In genomic region chr16:60318486-60318885, GRCh38 we compare ENCODE assay signal across 20 cellular contexts.
DNase-seq lines count a peak whose midpoint lies in the region; ATAC-seq and TF ChIP-seq lines count a peak whose summit lies in the region.
"Had no signal": no experiment of that assay in that cellular context is flagged by ENCODE, and none has a peak within 500 bp of the region (broad histone marks: within the 10 kb centered on the region; RNA-seq: fewer than 3 reads in every experiment).

No MANE protein-coding gene starts in this region.

- H3K23ac ChIP-seq in neuronal stem cell (ENCODE audit: low read depth, low read length, poor library complexity): no peak overlapping the region

- intact Hi-C loops in left cardiac atrium (cut with DNase I): no loop called here

- H3K27me3 ChIP-seq in neuronal stem cell (ENCODE audit: control insufficient read depth in 3 of 3, insufficient read depth in 3 of 3, low read depth in 1 of 3, low read length in 3 of 3): no peaks in the 10 kb centered on the region
- H3K27me3 ChIP-seq: BE2C, BLaER1 had no signal

- H3K9me3 ChIP-seq in neuronal stem cell (replicated peaks in 1 of 2; ENCODE audit: control insufficient read depth in 2 of 2, insufficient read depth in 1 of 2, low read depth in 1 of 2, low read length in 2 of 2): no peaks in the 10 kb centered on the region
- H3K9me3 ChIP-seq: BLaER1, Caco-2 had no signal

- peak overlapping the region; percentile 83 for H3K18ac ChIP-seq in neuronal stem cell (ENCODE audit: low read length)

- H3K4ac ChIP-seq in neuronal stem cell (ENCODE audit: low read length): no peak overlapping the region

- no peak overlapping the region for H2BK15ac ChIP-seq in neuronal stem cell (ENCODE audit: low read length)

- H2AFZ ChIP-seq in neuronal stem cell (ENCODE audit: low read length): no peak overlapping the region

- no peak overlapping the region for H4K91ac ChIP-seq in neuronal stem cell (ENCODE audit: low read depth, low read length, poor library complexity)

- peak; percentile 64 for DNase-seq in COLO829 (ENCODE audit: low spot score)
- peak; percentile 32 for DNase-seq in M059J (ENCODE audit: low read depth)
- peak; percentile 6 for DNase-seq in epithelial cell of esophagus (ENCODE audit: low read depth)
- DNase-seq in neuronal stem cell (ENCODE audit: low spot score): no peak
- no peak for DNase-seq in germinal center (ENCODE audit: low spot score)
- no peak for DNase-seq in middle frontal gyrus (ENCODE audit: extremely low spot score, low spot score)
- no peak for DNase-seq in left cardiac atrium
- DNase-seq: 8988T; ACHN; BE2C; C1 segment of cervical spinal cord; Caco-2; Calu3; CD4-positive, alpha-beta memory T cell; CD4-positive, CD25-positive, alpha-beta regulatory T cell; CD8-positive, alpha-beta memory T cell; DMS79 treated with DMSO at 0.1 percent for 48 hours; GF-D8 had no signal

- no peak overlapping the region for H3K9ac ChIP-seq in neuronal stem cell (ENCODE audit: low read depth, low read length, poor library complexity)
- H3K9ac ChIP-seq: BLaER1 had no signal

- no peak overlapping the region for H2BK5ac ChIP-seq in neuronal stem cell (ENCODE audit: low read length)

- no peak overlapping the region for H4K8ac ChIP-seq in neuronal stem cell (ENCODE audit: low read depth, low read length)

- H2BK120ac ChIP-seq in neuronal stem cell (ENCODE audit: low read depth, low read length): no peak overlapping the region

- peaks cover 0 to 2% of the 10 kb centered on the region in 2 donors for H3K4me1 ChIP-seq in neuronal stem cell (ENCODE audit: control insufficient read depth in 2 of 2, insufficient read depth in 1 of 2, low read depth in 1 of 2, low read length in 2 of 2)
- H3K4me1 ChIP-seq: BE2C, BLaER1, Caco-2 had no signal

- H2AK5ac ChIP-seq in neuronal stem cell (ENCODE audit: low read depth, low read length): no peak overlapping the region

- H3K4me2 ChIP-seq in neuronal stem cell (ENCODE audit: insufficient read depth, low read length, poor library complexity, severe bottlenecking): no peak overlapping the region
- H3K4me2 ChIP-seq: BLaER1 had no signal

- no peaks in the 10 kb centered on the region for H3K79me1 ChIP-seq in neuronal stem cell (ENCODE audit: low read depth, low read length)

- H2BK12ac ChIP-seq in neuronal stem cell (ENCODE audit: low read length): peak overlapping the region; percentile 73

- no peak for ATAC-seq in left cardiac atrium
- no peak for ATAC-seq in HG03460 (IDR thresholded peaks at IDR 0.05; ENCODE audit: unreplicated experiment)

- no peak for TF ChIP-seq CTCF in epithelial cell of esophagus (IDR thresholded peaks at IDR 0.05; ENCODE audit: insufficient read depth, low read depth, low read length, missing control alignments)

- H3K27ac ChIP-seq in neuronal stem cell (replicated peaks; ENCODE audit: low read length): no peak overlapping the region
- H3K27ac ChIP-seq: BLaER1 had no signal

- no peaks in the 10 kb centered on the region for H3K36me3 ChIP-seq in neuronal stem cell (replicated peaks in 1 of 2; ENCODE audit: control insufficient read depth in 2 of 2, insufficient read depth in 2 of 2, low read length in 2 of 2)
- H3K36me3 ChIP-seq: BE2C, BLaER1 had no signal

- H3K14ac ChIP-seq in neuronal stem cell (ENCODE audit: low read length): no peak overlapping the region

- H3K4me3 ChIP-seq in epithelial cell of esophagus (ENCODE audit: low read length): no peak overlapping the region
- H3K4me3 ChIP-seq in neuronal stem cell (ENCODE audit: low read length in 2 of 2): no peak overlapping the region
- H3K4me3 ChIP-seq: BLaER1 had no signal

- no CpG with 5 or more reads among the region's 2 CpGs for WGBS in neuronal stem cell (ENCODE audit: extremely low coverage in 2 of 2, insufficient read length in 2 of 2, insufficient replicate concordance in 1 of 2), 2 donors

Comparison
In these comparisons a context has a peak if more than half of its experiments do, and no peak if none do; other contexts are left out.
1. DNase-seq: peak in COLO829 (single experiment), M059J (single experiment) and epithelial cell of esophagus (single experiment); none in neuronal stem cell (single experiment), germinal center (single experiment), middle frontal gyrus (single experiment) and left cardiac atrium (single experiment).